ENCODE assay signal across 8 cellular contexts in the genomic region with DNA sequence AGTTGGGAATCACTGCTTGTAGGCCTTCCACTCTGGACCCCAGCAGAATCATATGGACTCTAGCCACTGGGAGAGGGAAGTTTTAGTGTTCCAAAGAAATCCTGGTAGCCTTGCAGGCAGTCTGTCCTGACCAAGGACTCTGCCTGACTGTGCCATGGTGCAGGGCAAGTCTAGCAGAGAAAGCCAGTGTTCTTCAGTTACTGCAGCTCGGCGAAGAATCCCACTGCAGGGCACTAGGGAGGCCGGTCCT. TPM values are rescaled to one million over a fixed set of nuclear protein-coding genes. Genes with fewer than 3 reads are reported as not detected.
A peak's percentile ranks its signal among the peaks of the same experiment; 100 is the strongest.
DNase-seq lines count a peak whose midpoint lies in the region; ATAC-seq and TF ChIP-seq lines count a peak whose summit lies in the region.

No MANE protein-coding gene starts in this region.

- H3K4me3 ChIP-seq in GM06990 (replicated peaks; ENCODE audit: low read depth, low read length) (peak overlapping the region; percentile 79), Loucy (ENCODE audit: low read length, poor library complexity, severe bottlenecking) (peak overlapping the region; percentile 83), coronary artery (peak overlapping the region; percentile 73)
- H3K4me3 ChIP-seq in naive thymus-derived CD4-positive, alpha-beta T cell (ENCODE audit: low read length): peak overlapping the region; percentile 71

- H4K20me1 ChIP-seq in Loucy (ENCODE audit: insufficient read depth, low read length, poor library complexity, severe bottlenecking): peaks cover 7% of the 10 kb centered on the region

- CTCF ChIA-PET in naive thymus-derived CD4-positive, alpha-beta T cell (lab: Charles Lee): no interaction called here

- H3K9ac ChIP-seq in Loucy (ENCODE audit: low read depth, low read length, poor library complexity, severe bottlenecking): peak overlapping the region; percentile 64

- H3K36me3 ChIP-seq in GM06990 (ENCODE audit: control insufficient read depth, insufficient read depth, low read length): peaks cover 8% of the 10 kb centered on the region; the same call in 1 of the 2 replicates
- H3K36me3 ChIP-seq in Loucy (ENCODE audit: insufficient read depth, low read length): no peaks in the 10 kb centered on the region
- peaks cover 0 to 4% (median 0%) of the 10 kb centered on the region in 3 experiments for H3K36me3 ChIP-seq in naive thymus-derived CD4-positive, alpha-beta T cell (ENCODE audit: control insufficient read depth in 2 of 3, insufficient read depth in 3 of 3, low read length in 3 of 3)

- intact Hi-C loops in naive thymus-derived CD4-positive, alpha-beta T cell (cut with micrococcal nuclease): loop anchor here (1.0 to 10.0 kb wide), 8 partner anchors 20 to 902 kb away; a partner anchor contains a TSS

- no peaks in the 10 kb centered on the region for H3K9me3 ChIP-seq in Loucy (ENCODE audit: insufficient read depth, low read depth, low read length)
- H3K9me3 ChIP-seq in naive thymus-derived CD4-positive, alpha-beta T cell (ENCODE audit: control insufficient read depth in 2 of 3, low read length in 3 of 3): no peaks in the 10 kb centered on the region

- peaks cover 8% of the 10 kb centered on the region; the same call in 1 of the 2 replicates for H3K79me2 ChIP-seq in Loucy (ENCODE audit: insufficient read depth, low read length)

- POLR2A ChIA-PET in naive thymus-derived CD4-positive, alpha-beta T cell (lab: Charles Lee): interaction anchor here (1.0 to 3.6 kb wide), 7 partner anchors 10 to 288 kb away, joined by 3 to 40 read pairs (median 4); a partner anchor contains a TSS

- peaks cover 0 to 3% (median 0%) of the 10 kb centered on the region in 5 donors for H3K27me3 Mint-ChIP-seq in naive thymus-derived CD4-positive, alpha-beta T cell

- no peaks in the 10 kb centered on the region for H3K9me2 ChIP-seq in Loucy (replicated peaks; ENCODE audit: low read depth, low read length)

- ATAC-seq in naive thymus-derived CD4-positive, alpha-beta T cell: peak; percentile 2
- ATAC-seq in foreskin keratinocyte (no peak), HG02571 (IDR thresholded peaks at IDR 0.05; ENCODE audit: unreplicated experiment) (no peak)

- peak overlapping the region; percentile 76; the same call in 1 of the 2 replicates for H2AFZ ChIP-seq in Loucy (ENCODE audit: low read length)

- H3K27ac Mint-ChIP-seq in naive thymus-derived CD4-positive, alpha-beta T cell: peak overlapping the region; percentile 54 to 92 (median 85)

- DNase-seq in GM06990 (ENCODE audit: extremely low read depth, insufficient read length): no peak
- no peak for DNase-seq in coronary artery (ENCODE audit: low spot score)
- DNase-seq in naive thymus-derived CD4-positive, alpha-beta T cell: peak in 1 of 9 donors; percentile 6
- DNase-seq in NCI-H2029 (lab: John Stamatoyannopoulos, UW): no peak
- DNase-seq in Kasumi-1 (lab: John Stamatoyannopoulos, UW): no peak
- no peak for DNase-seq in foreskin keratinocyte

- H3K4me2 ChIP-seq in Loucy (ENCODE audit: low read depth, low read length, poor library complexity, severe bottlenecking): peak overlapping the region; percentile 87

- H3K4me3 Mint-ChIP-seq in naive thymus-derived CD4-positive, alpha-beta T cell: peak overlapping the region; percentile 77 to 92 (median 90)

- peaks cover 30 to 54% (median 47%) of the 10 kb centered on the region in 7 donors for H3K4me1 Mint-ChIP-seq in naive thymus-derived CD4-positive, alpha-beta T cell

- peak overlapping the region in 1 of 2 donors; percentile 65 for H3K27ac ChIP-seq in coronary artery
- peak overlapping the region; percentile 69 for H3K27ac ChIP-seq in naive thymus-derived CD4-positive, alpha-beta T cell (ENCODE audit: low read depth, low read length)
- H3K27ac ChIP-seq in foreskin keratinocyte: no peak overlapping the region

- TF ChIP-seq CTCF in GM06990 (IDR thresholded peaks at IDR 0.05; ENCODE audit: insufficient read depth, low read length, poor library complexity, severe bottlenecking): no peak
- no peak for TF ChIP-seq CTCF in Loucy (conservative IDR thresholded peaks at IDR 0.05; ENCODE audit: low read length)
- no peak for TF ChIP-seq CTCF in coronary artery (IDR thresholded peaks at IDR 0.05)
- TF ChIP-seq CTCF in foreskin keratinocyte (conservative IDR thresholded peaks at IDR 0.05): no peak

- H3K36me3 Mint-ChIP-seq in naive thymus-derived CD4-positive, alpha-beta T cell: peaks cover 0 to 19% (median 3%) of the 10 kb centered on the region in 5 donors

- peaks cover 37% of the 10 kb centered on the region for H3K4me1 ChIP-seq in Loucy (ENCODE audit: insufficient read depth, low read length, poor library complexity, severe bottlenecking)
- peaks cover 26 to 27% of the 10 kb centered on the region in 2 donors for H3K4me1 ChIP-seq in naive thymus-derived CD4-positive, alpha-beta T cell (ENCODE audit: control insufficient read depth in 2 of 2, insufficient read depth in 2 of 2, low read length in 2 of 2)
- H3K4me1 ChIP-seq in foreskin keratinocyte: peaks cover 25% of the 10 kb centered on the region

- no peaks in the 10 kb centered on the region for H3K9me3 Mint-ChIP-seq in naive thymus-derived CD4-positive, alpha-beta T cell

- H3K27me3 ChIP-seq in GM06990 (replicated peaks; ENCODE audit: control insufficient read depth, insufficient read depth, low read length) (no peaks in the 10 kb centered on the region), Loucy (ENCODE audit: insufficient read depth, low read length, poor library complexity, severe bottlenecking) (no peaks in the 10 kb centered on the region), foreskin keratinocyte (no peaks in the 10 kb centered on the region)
- no peaks in the 10 kb centered on the region for H3K27me3 ChIP-seq in naive thymus-derived CD4-positive, alpha-beta T cell (ENCODE audit: control insufficient read depth in 2 of 2, insufficient read depth in 2 of 2, low read length in 2 of 2)

- peaks cover 3% of the 10 kb centered on the region; the same call in 1 of the 2 replicates for H3F3A ChIP-seq in Loucy (ENCODE audit: low read depth)

RNA-seq across cellular contexts. Expression of a gene that starts 20.3 kb away (rescaled TPM):
- 100 to 1,000 TPM; 219 to 333 (median 274) TPM for total RNA-seq in naive thymus-derived CD4-positive, alpha-beta T cell
- polyA plus RNA-seq in naive thymus-derived CD4-positive, alpha-beta T cell: 100 to 1,000 TPM; 313 to 379 TPM
- total RNA-seq in foreskin keratinocyte: 246 and 255 TPM in 2 replicates
- 78.7 and 93.5 TPM in 2 replicates for polyA plus RNA-seq in foreskin keratinocyte
